In genomic region chr11:130874396-130874795, GRCh38 we compare ENCODE assay signal across 1 cellular context.
TF ChIP-seq lines count a peak whose summit lies in the region.

No MANE protein-coding gene starts in this region.

TF ChIP-seq in IMR-90, 13 proteins besides CTCF, POLR2A, EP300 and RAD21 (continued from another document):
- no peak for TF ChIP-seq ELK1 (IDR thresholded peaks at IDR 0.05; ENCODE audit: borderline replicate concordance, low read depth, low read length)
